Comparison of ENCODE assay signal across 24 cellular contexts in the genomic region with DNA sequence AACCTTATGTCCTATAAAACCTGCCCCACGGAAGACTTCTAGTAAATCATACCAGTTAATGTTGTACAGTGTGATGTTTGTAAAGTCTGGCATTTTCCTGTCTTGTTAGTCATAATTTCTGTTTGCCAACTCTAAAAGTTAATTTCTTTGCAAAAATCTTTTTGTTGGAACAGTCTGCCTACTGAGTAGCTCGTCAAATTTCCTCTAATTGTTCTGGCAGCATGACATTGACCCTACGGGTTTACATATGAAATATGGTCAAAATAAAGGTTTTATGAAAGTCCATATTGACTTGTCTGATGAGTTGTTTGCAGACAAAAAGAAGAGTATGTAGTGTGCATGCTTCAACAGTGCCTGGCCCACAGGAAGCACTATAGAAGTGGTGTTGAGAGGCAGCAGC.
DNase-seq lines count a peak whose midpoint lies in the region; ATAC-seq, FAIRE-seq and TF ChIP-seq lines count a peak whose summit lies in the region.
"Had no signal": no experiment of that assay in that cellular context is flagged by ENCODE, and none has a peak within 500 bp of the region (broad histone marks: within the 10 kb centered on the region; RNA-seq: fewer than 3 reads in every experiment).

No MANE protein-coding gene starts in this region.

- H4K20me1 ChIP-seq in GM23338 (replicated peaks; ENCODE audit: insufficient read depth), result no peaks in the 10 kb centered on the region
- no peaks in the 10 kb centered on the region for H4K20me1 ChIP-seq in endothelial cell of umbilical vein (replicated peaks; ENCODE audit: control insufficient read depth, extremely low read depth, insufficient read depth, low read length)
- H4K20me1 ChIP-seq in osteoblast (ENCODE audit: insufficient read depth, low read length), result no peaks in the 10 kb centered on the region

- no peaks in the 10 kb centered on the region for H3K27me3 Mint-ChIP-seq in GM23338 (ENCODE audit: insufficient read depth, low read depth, poor library complexity)
- peaks cover 5 to 8% of the 10 kb centered on the region in 2 donors for H3K27me3 Mint-ChIP-seq in stimulated activated naive B cell treated with anti-CD40 and anti-IgM and Interleukin-4, amounts not matched to agents 10 μg/mL and 1 μg/mL and 100 μg/mL, for 72 hours

- H3K27ac Mint-ChIP-seq in GM23338, result no peak overlapping the region
- H3K27ac Mint-ChIP-seq in stimulated activated naive B cell treated with anti-CD40 and anti-IgM and Interleukin-4, amounts not matched to agents 10 μg/mL and 1 μg/mL and 100 μg/mL, for 72 hours, result no peak overlapping the region
- H3K27ac Mint-ChIP-seq: B cell, CD14-positive monocyte had no signal

- H3K36me3 ChIP-seq in GM23338 (ENCODE audit: insufficient read depth) (no peaks in the 10 kb centered on the region), endothelial cell of umbilical vein (ENCODE audit: control insufficient read depth in 2 of 2, extremely low read depth in 1 of 2, insufficient read depth in 2 of 2, low read length in 2 of 2) (no peaks in the 10 kb centered on the region), osteoblast (ENCODE audit: insufficient read depth, low read length) (no peaks in the 10 kb centered on the region)
- H3K36me3 ChIP-seq: Peyer's patch, SJCRH30 had no signal

- 0 out of 2 replicates have a peak, but pooled peaks cover 4% of the 10 kb centered on the region for H3K4me1 ChIP-seq in GM23338 (ENCODE audit: insufficient read depth)
- H3K4me1 ChIP-seq in endothelial cell of umbilical vein (ENCODE audit: control insufficient read depth, extremely low read depth, insufficient read depth, low read length), result peaks cover 47% of the 10 kb centered on the region
- H3K4me1 ChIP-seq in osteoblast (ENCODE audit: insufficient read depth, low read length), result peaks cover 23% of the 10 kb centered on the region
- H3K4me1 ChIP-seq: A549, Peyer's patch, SJCRH30 had no signal

- no peaks in the 10 kb centered on the region for H3K9me1 ChIP-seq in endothelial cell of umbilical vein (replicated peaks; ENCODE audit: control insufficient read depth, extremely low read depth, insufficient read depth, low read length)

- DNase-seq in GM23338 (ENCODE audit: low spot score) (no peak), NCI-H69 (lab: John Stamatoyannopoulos, UW) (peak; percentile 92), endothelial cell of umbilical vein (ENCODE audit: low read depth, low spot score) (peak; percentile 92), osteoblast (ENCODE audit: insufficient read length, low spot score, missing footprints) (no peak), erythroblast (lab: John Stamatoyannopoulos, UW) (no peak), midbrain (lab: John Stamatoyannopoulos, UW) (no peak)
- no peak for DNase-seq in activated naive CD4-positive, alpha-beta T cell (lab: John Stamatoyannopoulos, UW)
- DNase-seq in stimulated activated naive B cell treated with anti-CD40 and anti-IgM and Interleukin-4, amounts not matched to agents 10 μg/mL and 1 μg/mL and 100 μg/mL, for 72 hours, result no peak
- DNase-seq: EL; GF-D8; GOT3; KG1; NCI-H1105 treated with DMSO at 0.1 percent for 48 hours; NCI-H1694 treated with DMSO at 0.1 percent for 48 hours; NCI-H774; NK-92 treated with Interleukin-12 subunit alpha and Interleukin-12 subunit beta, amount 100 ng/mL, for 24 hours; Peyer's patch; SJCRH30 had no signal

- BruUV-seq in endothelial cell of umbilical vein (replicated peaks; lab: Mats Ljungman, UMichigan), result no TSS peak

- no peaks in the 10 kb centered on the region for H3K4me1 Mint-ChIP-seq in GM23338
- H3K4me1 Mint-ChIP-seq in stimulated activated naive B cell treated with anti-CD40 and anti-IgM and Interleukin-4, amounts not matched to agents 10 μg/mL and 1 μg/mL and 100 μg/mL, for 72 hours, result no peaks in the 10 kb centered on the region
- H3K4me1 Mint-ChIP-seq: B cell, CD14-positive monocyte had no signal

- no peaks in the 10 kb centered on the region for H3F3A ChIP-seq in GM23338 (replicated peaks; ENCODE audit: low read depth)

- CTCF ChIA-PET in endothelial cell of umbilical vein (lab: Charles Lee), result interaction anchor here (1.2 to 7.5 kb wide), 7 partner anchors 9 to 75 kb away, joined by 3 to 52 read pairs (median 4); no protein-coding TSS in a partner anchor

- POLR2A ChIA-PET in endothelial cell of umbilical vein (lab: Charles Lee), result no interaction called here

- H3K9me3 Mint-ChIP-seq in GM23338, result no peaks in the 10 kb centered on the region
- no peaks in the 10 kb centered on the region for H3K9me3 Mint-ChIP-seq in stimulated activated naive B cell treated with anti-CD40 and anti-IgM and Interleukin-4, amounts not matched to agents 10 μg/mL and 1 μg/mL and 100 μg/mL, for 72 hours

- no peak overlapping the region for H3K4me3 Mint-ChIP-seq in GM23338
- no peak overlapping the region for H3K4me3 Mint-ChIP-seq in stimulated activated naive B cell treated with anti-CD40 and anti-IgM and Interleukin-4, amounts not matched to agents 10 μg/mL and 1 μg/mL and 100 μg/mL, for 72 hours
- H3K4me3 Mint-ChIP-seq: B cell, CD14-positive monocyte had no signal

- H3K4me3 ChIP-seq in GM23338 (no peak overlapping the region), endothelial cell of umbilical vein (replicated peaks in 1 of 3; ENCODE audit: insufficient read depth in 1 of 3, low read depth in 1 of 3, low read length in 3 of 3) (no peak overlapping the region), osteoblast (ENCODE audit: insufficient read depth, low read length) (no peak overlapping the region)
- H3K4me3 ChIP-seq: A549, Peyer's patch, SJCRH30 had no signal

- TF ChIP-seq CTCF in GM23338 (conservative IDR thresholded peaks at IDR 0.05; ENCODE audit: low read depth in 2 of 2) (no peak), endothelial cell of umbilical vein (IDR thresholded peaks at IDR 0.05; ENCODE audit: extremely low read depth in 1 of 2, insufficient read depth in 1 of 2, low read depth in 1 of 2, low read length in 2 of 2) (no peak), osteoblast (IDR thresholded peaks at IDR 0.05; ENCODE audit: extremely low read depth, low read depth, low read length) (no peak)

- no peaks in the 10 kb centered on the region for H3K9me2 ChIP-seq in GM23338 (ENCODE audit: insufficient read depth)

- intact Hi-C loops in endothelial cell of umbilical vein (cut with micrococcal nuclease), result loop anchor here (1.0 to 2.0 kb wide), 2 partner anchors 63 to 69 kb away; no protein-coding TSS in a partner anchor

- H3K36me3 Mint-ChIP-seq in GM23338 (ENCODE audit: low read depth), result no peaks in the 10 kb centered on the region
- no peaks in the 10 kb centered on the region for H3K36me3 Mint-ChIP-seq in stimulated activated naive B cell treated with anti-CD40 and anti-IgM and Interleukin-4, amounts not matched to agents 10 μg/mL and 1 μg/mL and 100 μg/mL, for 72 hours
- H3K36me3 Mint-ChIP-seq: CD14-positive monocyte had no signal

- no peak overlapping the region for H3K27ac ChIP-seq in GM23338 (ENCODE audit: low read depth)
- peak overlapping the region; percentile 78 for H3K27ac ChIP-seq in endothelial cell of umbilical vein (ENCODE audit: insufficient read depth, low read depth, low read length)
- H3K27ac ChIP-seq in osteoblast (ENCODE audit: low read depth, low read length), result no peak overlapping the region
- H3K27ac ChIP-seq: A549, Peyer's patch, SJCRH30 had no signal

- H3K27me3 ChIP-seq in GM23338 (ENCODE audit: insufficient read depth), result no peaks in the 10 kb centered on the region
- H3K27me3 ChIP-seq in endothelial cell of umbilical vein (ENCODE audit: control insufficient read depth in 2 of 2, insufficient read depth in 2 of 2, low read length in 2 of 2), result no peaks in the 10 kb centered on the region
- H3K27me3 ChIP-seq in osteoblast (ENCODE audit: insufficient read depth, low read length), result no peaks in the 10 kb centered on the region
- H3K27me3 ChIP-seq: Peyer's patch, SJCRH30 had no signal

- no peaks in the 10 kb centered on the region for H3K79me2 ChIP-seq in GM23338 (replicated peaks; ENCODE audit: insufficient read depth)
- no peaks in the 10 kb centered on the region for H3K79me2 ChIP-seq in endothelial cell of umbilical vein (ENCODE audit: control insufficient read depth, insufficient read depth, low read length)
- no peaks in the 10 kb centered on the region for H3K79me2 ChIP-seq in osteoblast (ENCODE audit: insufficient read depth, low read length)

- no peak; the same call in 2 of the 3 replicates for ATAC-seq in GM23338
- ATAC-seq in stimulated activated naive B cell treated with anti-CD40 and anti-IgM and Interleukin-4, amounts not matched to agents 10 μg/mL and 1 μg/mL and 100 μg/mL, for 72 hours (replicated peaks), result no peak
- ATAC-seq: A549, HCT116 had no signal

- H3K4me2 ChIP-seq in GM23338 (no peak overlapping the region), endothelial cell of umbilical vein (ENCODE audit: insufficient read depth, low read length) (peak overlapping the region; percentile 7), osteoblast (ENCODE audit: insufficient read depth, low read length) (no peak overlapping the region)
- H3K4me2 ChIP-seq: A549 had no signal

- dilution Hi-C loops in endothelial cell of umbilical vein (cut with MboI; ENCODE audit: extremely low pct_ligation_motif_present, low sequenced_read_pairs), result no loop called here

- no peak overlapping the region for H3K9ac ChIP-seq in endothelial cell of umbilical vein (replicated peaks; ENCODE audit: extremely low read depth, insufficient read depth, low read length)

- H2AFZ ChIP-seq in GM23338 (peak overlapping the region; percentile 60; the same call in 1 of the 2 replicates), endothelial cell of umbilical vein (ENCODE audit: low read depth, low read length) (peak overlapping the region; percentile 16), osteoblast (ENCODE audit: low read length) (peak overlapping the region; percentile 54)

- TF ChIP-seq POLR2A in endothelial cell of umbilical vein (IDR thresholded peaks at IDR 0.05; ENCODE audit: low read depth, low read length), result no peak
- no peak for TF ChIP-seq POLR2A in erythroblast (IDR thresholded peaks at IDR 0.05; ENCODE audit: low read length)

- H3K9me3 ChIP-seq in endothelial cell of umbilical vein (replicated peaks; ENCODE audit: control insufficient read depth, insufficient read depth, low read length) (no peaks in the 10 kb centered on the region), osteoblast (ENCODE audit: low read depth, low read length) (no peaks in the 10 kb centered on the region)
- H3K9me3 ChIP-seq: A549, Peyer's patch, SJCRH30 had no signal

- peak; percentile 69 for FAIRE-seq in endothelial cell of umbilical vein (lab: Jason Lieb, UNC)
- FAIRE-seq: A549, D721Med, HTR-8/SVneo had no signal

TF ChIP-seq in GM23338, 12 proteins besides CTCF, POLR2A, EP300 and RAD21 (continues in another document):
- no peak for TF ChIP-seq ZNF114 (CRISPR knock-in tag; IDR thresholded peaks at IDR 0.05)

TF ChIP-seq in endothelial cell of umbilical vein, 7 proteins besides CTCF, POLR2A, EP300 and RAD21 (continues in another document):
- no peak for TF ChIP-seq MAX (IDR thresholded peaks at IDR 0.05; ENCODE audit: insufficient read depth, insufficient read length)
- peak; percentile 42 for TF ChIP-seq FOS (IDR thresholded peaks at IDR 0.05; ENCODE audit: borderline replicate concordance, insufficient read depth, low read length)
- peak; percentile 42 for TF ChIP-seq POLR2AphosphoS5 (IDR thresholded peaks at IDR 0.05; ENCODE audit: insufficient read depth, low read depth, low read length)

Comparison
In these comparisons a context has a peak if more than half of its experiments do, and no peak if none do; other contexts are left out.
1. DNase-seq: peak in NCI-H69 (single experiment) and endothelial cell of umbilical vein (single experiment); none in GM23338 (single experiment), osteoblast (single experiment), activated naive CD4-positive, alpha-beta T cell (0 of 4), erythroblast (0 of 2), midbrain (single experiment) and stimulated activated naive B cell treated with anti-CD40 and anti-IgM and Interleukin-4, amounts not matched to agents 10 μg/mL and 1 μg/mL and 100 μg/mL, for 72 hours (single experiment).
2. Peak in every context shown above with its lines, with median percentiles within 50 percentile points of each other: H2AFZ ChIP-seq.